ENCODE assay signal across 8 cellular contexts in genomic region chr18:28176933-28177827, GRCh38. TPM values are rescaled to one million over a fixed set of nuclear protein-coding genes. Genes with fewer than 3 reads are reported as not detected.
DNase-seq lines count a peak whose midpoint lies in the region; ATAC-seq and TF ChIP-seq lines count a peak whose summit lies in the region.

Gene CDH2, minus strand, starts transcription at chr18:28177130. Its CDS starts 108 bp downstream, at chr18:28177022.

- no peaks in the 10 kb centered on the region; the same call in 1 of the 2 replicates for H3K27me3 ChIP-seq in iPS DF 6.9 (ENCODE audit: control insufficient read depth, insufficient read depth, low read length)
- H3K27me3 ChIP-seq in Karpas-422 (ENCODE audit: low read length): no peaks in the 10 kb centered on the region

- no peaks in the 10 kb centered on the region for H3K36me3 ChIP-seq in iPS DF 6.9 (ENCODE audit: control insufficient read depth, insufficient read depth, low read length)
- H3K36me3 ChIP-seq in Karpas-422 (ENCODE audit: insufficient read depth, low read length): no peaks in the 10 kb centered on the region

- peaks cover 41% of the 10 kb centered on the region for H3K4me1 Mint-ChIP-seq in brain

- H3K9ac ChIP-seq in Karpas-422 (ENCODE audit: low read length): no peak within 1 kb of the TSS

- H3K9me3 ChIP-seq in iPS DF 6.9 (ENCODE audit: control insufficient read depth, insufficient read depth, low read length) (no peaks in the 10 kb centered on the region), Karpas-422 (ENCODE audit: low read length) (peaks cover 7% of the 10 kb centered on the region)

- no peak within 1 kb of the TSS for H3K4me2 ChIP-seq in Karpas-422 (ENCODE audit: low read depth, low read length, poor library complexity, severe bottlenecking)

- H3K36me3 Mint-ChIP-seq in brain: no peaks in the 10 kb centered on the region

- no peak within 1 kb of the TSS for H2AFZ ChIP-seq in Karpas-422 (ENCODE audit: low read length)

- H3K27ac ChIP-seq in iPS DF 6.9 (ENCODE audit: low read length) (no peak within 1 kb of the TSS), Karpas-422 (ENCODE audit: low read length) (no peak within 1 kb of the TSS)

- H3K4me1 ChIP-seq in iPS DF 6.9 (ENCODE audit: control insufficient read depth, insufficient read depth, low read length): no peaks in the 10 kb centered on the region
- no peaks in the 10 kb centered on the region for H3K4me1 ChIP-seq in Karpas-422 (ENCODE audit: low read length)

- peak within 1 kb of the TSS; percentile 97 to 100 (median 99) for H3K27ac Mint-ChIP-seq in brain

- H3K27me3 Mint-ChIP-seq in brain: peaks cover 25% of the 10 kb centered on the region

- no peaks in the 10 kb centered on the region for H3K79me2 ChIP-seq in Karpas-422 (ENCODE audit: low read length)

- H3K9me3 Mint-ChIP-seq in brain: peaks cover 0 to 4% (median 0%) of the 10 kb centered on the region in 5 experiments

- WGBS in iPS DF 6.9 (ENCODE audit: insufficient coverage, insufficient read length): no CpG with 5 or more reads among the region's 108 CpGs

- TF ChIP-seq CTCF in brain (conservative IDR thresholded peaks at IDR 0.05): peak; percentile 43 to 48

- ATAC-seq in HG03135 (IDR thresholded peaks at IDR 0.05; ENCODE audit: unreplicated experiment): peak; percentile 54

- H3K4me3 Mint-ChIP-seq in brain: peak within 1 kb of the TSS; percentile 96 to 98 (median 98)

- H4K20me1 ChIP-seq in Karpas-422 (ENCODE audit: insufficient read depth, low read depth, low read length): no peaks in the 10 kb centered on the region

- no peaks in the 10 kb centered on the region for H3K9me2 ChIP-seq in Karpas-422 (replicated peaks; ENCODE audit: insufficient read depth, low read length)

- H3K4me3 ChIP-seq in iPS DF 6.9 (ENCODE audit: low read length) (peak within 1 kb of the TSS; percentile 75), Karpas-422 (ENCODE audit: low read length) (no peak within 1 kb of the TSS)

- DNase-seq in D341Med (ENCODE audit: low spot score) (peak; percentile 81), NCI-H82 (lab: John Stamatoyannopoulos, UW) (peak; percentile 95), iPS DF 6.9 (ENCODE audit: low read depth, low spot score) (no peak), retina (peak; percentile 94), Karpas-422 (no peak)
- no peak for DNase-seq in effector CD4-positive, alpha-beta T cell

RNA-seq across cellular contexts. Expression of gene CDH2, which starts in this region (rescaled TPM):
- 85.4 TPM for polyA plus RNA-seq in brain (ENCODE audit: insufficient read depth, low read depth, low replicate concordance)
- total RNA-seq in Karpas-422 (2014; rRNA removed; shearing (Covaris generic); ENCODE audit: low replicate concordance): not detected in 2 replicates

Comparison
In these comparisons a context has a peak if more than half of its experiments do, and no peak if none do; other contexts are left out.
1. DNase-seq: peak in D341Med (single experiment), NCI-H82 (single experiment) and retina (single experiment); none in iPS DF 6.9 (single experiment), effector CD4-positive, alpha-beta T cell (single experiment) and Karpas-422 (single experiment).